Comparison of ENCODE assay signal across 11 cellular contexts in the genomic region with DNA sequence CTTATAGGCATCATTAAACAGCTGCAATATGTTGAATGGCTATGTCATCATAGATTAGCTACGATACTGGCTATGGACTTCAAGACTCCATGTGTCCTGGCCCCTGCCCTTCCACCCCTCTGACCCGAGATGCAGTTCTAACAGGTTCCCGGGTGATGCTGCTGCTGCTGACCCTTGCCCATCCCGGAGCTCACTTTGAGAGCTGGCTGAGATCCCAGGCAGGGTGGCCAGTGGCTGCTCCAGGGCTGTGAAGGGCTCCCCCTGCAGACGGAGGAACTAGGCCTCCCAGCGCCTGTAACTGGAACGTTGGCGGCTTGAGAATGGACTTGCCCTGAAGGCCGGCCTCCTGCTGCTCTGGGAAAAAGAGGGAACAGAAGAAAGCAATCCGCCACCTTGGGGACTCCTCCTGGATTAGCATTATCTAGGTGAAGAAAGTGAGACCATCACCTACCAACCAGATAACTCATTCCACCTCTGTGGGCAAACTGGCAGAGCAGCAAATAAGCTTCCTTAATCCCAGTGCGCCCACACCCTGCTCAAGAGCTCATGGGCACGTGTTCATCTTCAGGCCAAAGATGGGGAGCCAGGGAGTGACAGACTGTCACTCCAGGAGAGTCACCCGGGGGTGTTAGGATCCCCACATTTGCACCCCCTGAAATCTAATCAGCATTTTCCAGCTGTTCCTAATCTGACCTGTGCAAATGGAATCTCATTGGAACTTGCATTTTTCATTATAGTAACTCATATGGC. TPM values are rescaled to one million over a fixed set of nuclear protein-coding genes. Genes with fewer than 3 reads are reported as not detected.
DNase-seq lines count a peak whose midpoint lies in the region; ATAC-seq and TF ChIP-seq lines count a peak whose summit lies in the region.
"Had no signal": no experiment of that assay in that cellular context is flagged by ENCODE, and none has a peak within 500 bp of the region (broad histone marks: within the 10 kb centered on the region; RNA-seq: fewer than 3 reads in every experiment).

No MANE protein-coding gene starts in this region.

- no peak overlapping the region for H3K4me3 Mint-ChIP-seq in endodermal cell
- H3K4me3 Mint-ChIP-seq in nephron progenitor cell = no peak overlapping the region
- H3K4me3 Mint-ChIP-seq in activated CD8-positive, alpha-beta memory T cell treated with anti-CD3 and anti-CD28 coated beads, Interleukin-2, amount 10 ng/mL, durations not matched to agents 7 days and 5 days = no peak overlapping the region

- H3K9me3 Mint-ChIP-seq in endodermal cell = no peaks in the 10 kb centered on the region
- H3K9me3 Mint-ChIP-seq in nephron progenitor cell = no peaks in the 10 kb centered on the region
- no peaks in the 10 kb centered on the region for H3K9me3 Mint-ChIP-seq in activated CD8-positive, alpha-beta memory T cell treated with anti-CD3 and anti-CD28 coated beads, Interleukin-2, amount 10 ng/mL, durations not matched to agents 7 days and 5 days (ENCODE audit: low read depth)

- peaks cover 8% of the 10 kb centered on the region for H3K4me1 Mint-ChIP-seq in endodermal cell
- H3K4me1 Mint-ChIP-seq in nephron progenitor cell = peaks cover 18% of the 10 kb centered on the region
- H3K4me1 Mint-ChIP-seq in activated CD8-positive, alpha-beta memory T cell treated with anti-CD3 and anti-CD28 coated beads, Interleukin-2, amount 10 ng/mL, durations not matched to agents 7 days and 5 days = peaks cover 3% of the 10 kb centered on the region

- CTCF ChIA-PET in activated CD8-positive, alpha-beta memory T cell treated with anti-CD3 and anti-CD28 coated beads, Interleukin-2, amount 10 ng/mL, durations not matched to agents 7 days and 5 days (lab: Charles Lee) = interaction anchor here (0.6 to 5.1 kb wide), 8 partner anchors 9 to 571 kb away, joined by 3 to 30 read pairs (median 8); no protein-coding TSS in a partner anchor

- H3K27me3 ChIP-seq in endodermal cell (ENCODE audit: control insufficient read depth, insufficient read depth, low read length, poor library complexity, severe bottlenecking) = no peaks in the 10 kb centered on the region

- DNase-seq in EL = peak; percentile 13
- peak; percentile 26 for DNase-seq in LHCN-M2 (ENCODE audit: low read depth)
- DNase-seq in endodermal cell = peak; percentile 96
- DNase-seq in nephron progenitor cell = peak; percentile 39
- no peak for DNase-seq in foreskin melanocyte
- DNase-seq in NCI-H2029 (lab: John Stamatoyannopoulos, UW) = no peak
- DNase-seq in NCI-H1436 (lab: John Stamatoyannopoulos, UW) = no peak
- no peak for DNase-seq in activated CD8-positive, alpha-beta memory T cell treated with anti-CD3 and anti-CD28 coated beads, Interleukin-2, amount 10 ng/mL, durations not matched to agents 7 days and 5 days
- DNase-seq: activated T-cell treated with anti-CD3 and anti-CD28 coated beads for 4 hours; MV-4-11; stimulated activated CD4-positive, alpha-beta T cell treated with anti-CD3 and anti-CD28 coated beads, Interleukin-1b, Interleukin-23, amount 100 ng/mL, for 48 hours had no signal

- ATAC-seq in activated CD8-positive, alpha-beta memory T cell treated with anti-CD3 and anti-CD28 coated beads, Interleukin-2, amount 10 ng/mL, durations not matched to agents 7 days and 5 days = no peak

- H3K27ac Mint-ChIP-seq in endodermal cell (no peak overlapping the region), nephron progenitor cell (no peak overlapping the region)
- no peak overlapping the region for H3K27ac Mint-ChIP-seq in activated CD8-positive, alpha-beta memory T cell treated with anti-CD3 and anti-CD28 coated beads, Interleukin-2, amount 10 ng/mL, durations not matched to agents 7 days and 5 days

- no peaks in the 10 kb centered on the region for H3K36me3 Mint-ChIP-seq in endodermal cell (ENCODE audit: low read depth)
- H3K36me3 Mint-ChIP-seq in nephron progenitor cell (ENCODE audit: low read depth) = no peaks in the 10 kb centered on the region
- no peaks in the 10 kb centered on the region for H3K36me3 Mint-ChIP-seq in activated CD8-positive, alpha-beta memory T cell treated with anti-CD3 and anti-CD28 coated beads, Interleukin-2, amount 10 ng/mL, durations not matched to agents 7 days and 5 days

- peaks cover 4% of the 10 kb centered on the region for H3K27me3 Mint-ChIP-seq in endodermal cell (ENCODE audit: insufficient read depth)
- peaks cover 5% of the 10 kb centered on the region for H3K27me3 Mint-ChIP-seq in nephron progenitor cell (ENCODE audit: low read depth, poor library complexity)
- H3K27me3 Mint-ChIP-seq in activated CD8-positive, alpha-beta memory T cell treated with anti-CD3 and anti-CD28 coated beads, Interleukin-2, amount 10 ng/mL, durations not matched to agents 7 days and 5 days = no peaks in the 10 kb centered on the region

- TF ChIP-seq CTCF in endodermal cell (conservative IDR thresholded peaks at IDR 0.05) (peak; percentile 87), nephron progenitor cell (IDR thresholded peaks at IDR 0.05) (no peak)

- no peak overlapping the region for H3K9ac ChIP-seq in endodermal cell (ENCODE audit: extremely low read depth, low read length, poor library complexity, severe bottlenecking)

- no peak overlapping the region for H3K27ac ChIP-seq in endodermal cell (ENCODE audit: low read depth, low read length)

- no peak overlapping the region for H3K4me3 ChIP-seq in endodermal cell (ENCODE audit: low read length)

- no peaks in the 10 kb centered on the region for H3K4me1 ChIP-seq in endodermal cell (ENCODE audit: control insufficient read depth, insufficient read depth, low read length)

- H3K9me3 ChIP-seq in endodermal cell (ENCODE audit: control insufficient read depth, low read length) = no peaks in the 10 kb centered on the region

- no peaks in the 10 kb centered on the region for H3K36me3 ChIP-seq in endodermal cell (ENCODE audit: control insufficient read depth, insufficient read depth, low read length)

- WGBS in endodermal cell (ENCODE audit: insufficient coverage in 1 of 2, insufficient read length in 1 of 2), 2 experiments = 59 to 71% methylated on average over 4 to 13 of the region's 13 CpGs

RNA-seq across cellular contexts. Expression of gene PARP12, which starts 56.8 kb away (rescaled TPM):
- total RNA-seq in LHCN-M2 (2014; rRNA removed) = 8.5 and 14.6 TPM in 2 replicates
- polyA plus RNA-seq in LHCN-M2 (2012) = 5.8 TPM
- total RNA-seq in endodermal cell = 10 to 100 TPM in 1 of 2 donors, 1 to 10 TPM in 1; 9.4 to 10.4 TPM
- polyA plus RNA-seq in endodermal cell (2013, experiment 1 of 2) = 1.00 TPM
- polyA plus RNA-seq in endodermal cell (2013, experiment 2 of 2) = 0.75 TPM
- total RNA-seq in activated CD8-positive, alpha-beta memory T cell treated with anti-CD3 and anti-CD28 coated beads, Interleukin-2, amount 10 ng/mL, durations not matched to agents 7 days and 5 days = 100 to 1,000 TPM; 104 to 215 TPM

Comparison
In these comparisons a context has a peak if more than half of its experiments do, and no peak if none do; other contexts are left out.
1. DNase-seq: peak in EL (single experiment), LHCN-M2 (single experiment), endodermal cell (single experiment) and nephron progenitor cell (single experiment); none in foreskin melanocyte (single experiment), NCI-H2029 (single experiment), NCI-H1436 (single experiment) and activated CD8-positive, alpha-beta memory T cell treated with anti-CD3 and anti-CD28 coated beads, Interleukin-2, amount 10 ng/mL, durations not matched to agents 7 days and 5 days (single experiment).